ENCODE assay signal across 18 cellular contexts in the genomic region with DNA sequence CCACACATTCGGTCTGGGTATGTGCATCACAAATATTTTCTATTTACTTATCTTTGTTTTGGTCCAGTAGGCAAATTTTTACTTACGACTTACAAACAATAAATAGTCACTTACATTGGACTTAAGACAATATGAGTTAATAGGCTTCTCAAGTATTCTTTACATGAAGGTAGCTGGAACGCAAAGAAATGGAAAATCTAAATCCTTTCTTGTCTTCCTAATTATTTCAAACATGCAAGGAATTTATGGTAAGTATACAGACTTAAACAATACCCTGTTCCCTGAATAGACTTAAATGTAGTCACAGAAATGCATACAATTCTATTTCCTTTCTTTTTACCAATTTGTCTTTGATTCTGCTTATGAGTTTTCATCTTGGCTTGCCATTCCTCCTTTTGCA.
A peak's percentile ranks its signal among the peaks of the same experiment; 100 is the strongest.
DNase-seq lines count a peak whose midpoint lies in the region; ATAC-seq, FAIRE-seq and TF ChIP-seq lines count a peak whose summit lies in the region.
"Had no signal": no experiment of that assay in that cellular context is flagged by ENCODE, and none has a peak within 500 bp of the region (broad histone marks: within the 10 kb centered on the region; RNA-seq: fewer than 3 reads in every experiment).

No MANE protein-coding gene starts in this region.

- no peak for TF ChIP-seq EP300 in H1 (IDR thresholded peaks at IDR 0.05; ENCODE audit: borderline replicate concordance in 1 of 2, low read depth in 2 of 2, low read length in 2 of 2)

- no peak overlapping the region for H3K4me3 Mint-ChIP-seq in neural progenitor cell
- H3K4me3 Mint-ChIP-seq: CD14-positive monocyte; CD4-positive, alpha-beta memory T cell had no signal

- no peaks in the 10 kb centered on the region for H3K79me2 ChIP-seq in H1 (ENCODE audit: control insufficient read depth in 1 of 2, insufficient read depth in 2 of 2, low read length in 2 of 2)
- H3K79me2 ChIP-seq in neural progenitor cell (ENCODE audit: low read depth), result no peaks in the 10 kb centered on the region

- peak overlapping the region; percentile 58; the same call in 1 of the 2 replicates for H2BK5ac ChIP-seq in H1 (ENCODE audit: low read depth, low read length)

- POLR2A ChIA-PET in H1 (lab: Charles Lee; ENCODE audit: partially characterized antibody), result no interaction called here

- peak; percentile 38 for FAIRE-seq in D721Med (lab: Jason Lieb, UNC)
- no peak for FAIRE-seq in H1 (lab: Jason Lieb, UNC)
- FAIRE-seq: A549, GM12878 had no signal

- H3K9ac ChIP-seq in HUES6 (ENCODE audit: low read length) (no peak overlapping the region), H1 (replicated peaks in 1 of 4; ENCODE audit: extremely low read depth in 1 of 4, low read depth in 3 of 4, low read length in 3 of 4) (no peak overlapping the region), neural progenitor cell (no peak overlapping the region)
- H3K9ac ChIP-seq: BLaER1 had no signal

- H2AK5ac ChIP-seq in H1 (ENCODE audit: low read depth, low read length), result no peak overlapping the region

- H3K36me3 ChIP-seq in HUES6 (ENCODE audit: control insufficient read depth, insufficient read depth, low read length), result no peaks in the 10 kb centered on the region
- H3K36me3 ChIP-seq in H1 (ENCODE audit: control insufficient read depth in 2 of 4, insufficient read depth in 4 of 4, low read length in 3 of 4), result no peaks in the 10 kb centered on the region
- no peaks in the 10 kb centered on the region for H3K36me3 ChIP-seq in neural progenitor cell
- H3K36me3 ChIP-seq: BLaER1 had no signal

- no peak overlapping the region for H3K4me2 ChIP-seq in H1 (ENCODE audit: insufficient read depth in 1 of 2, low read depth in 2 of 2, low read length in 2 of 2)
- H3K4me2 ChIP-seq in neural progenitor cell, result peak overlapping the region; percentile 29
- H3K4me2 ChIP-seq: A549, BLaER1 had no signal

- CTCF ChIA-PET in H1 (lab: Charles Lee; ENCODE audit: partially characterized antibody), result no interaction called here

- H3K4me1 Mint-ChIP-seq in neural progenitor cell, result peaks cover 58% of the 10 kb centered on the region
- H3K4me1 Mint-ChIP-seq: CD14-positive monocyte; CD4-positive, alpha-beta memory T cell had no signal

- H3K23ac ChIP-seq in H1 (ENCODE audit: insufficient read length), result no peak overlapping the region

- H3K27ac Mint-ChIP-seq in neural progenitor cell, result no peak overlapping the region
- H3K27ac Mint-ChIP-seq: CD14-positive monocyte; CD4-positive, alpha-beta memory T cell had no signal

- H3K23me2 ChIP-seq in H1 (ENCODE audit: low read depth, low read length), result no peaks in the 10 kb centered on the region

- H4K8ac ChIP-seq in H1 (ENCODE audit: extremely low read depth, insufficient read depth, low read length), result no peak overlapping the region

- WGBS in H1 (ENCODE audit: extremely low coverage in 1 of 2, insufficient coverage in 1 of 2, insufficient read length in 1 of 2, insufficient replicate concordance in 2 of 2, low coverage in 1 of 2, low lambda C conversion rate in 2 of 2, missing lambda C conversion rate in 1 of 2), 2 experiments, result 33% methylated on average over 3 of the region's 3 CpGs; no CpG with 5 or more reads in 1 of the 2 experiments

- H3K4me1 ChIP-seq in HUES6 (ENCODE audit: control insufficient read depth, insufficient read depth, low read length) (peaks cover 36% of the 10 kb centered on the region), H1 (replicated peaks in 1 of 4; ENCODE audit: control insufficient read depth in 3 of 4, insufficient read depth in 4 of 4, low read length in 3 of 4) (peaks cover 0 to 22% (median 9%) of the 10 kb centered on the region in 4 experiments; a peak in 3 of 7 replicates), neural progenitor cell (peaks cover 65% of the 10 kb centered on the region)
- H3K4me1 ChIP-seq: A549, BLaER1 had no signal

- no peak overlapping the region for H3K14ac ChIP-seq in H1 (ENCODE audit: insufficient read length)

- no peak overlapping the region for H2BK20ac ChIP-seq in H1 (ENCODE audit: low read length)

- H3K9me3 Mint-ChIP-seq in neural progenitor cell, result no peaks in the 10 kb centered on the region
- H3K9me3 Mint-ChIP-seq: CD14-positive monocyte had no signal

- H3K4ac ChIP-seq in H1 (replicated peaks; ENCODE audit: insufficient read length, low read depth, low read length), result no peak overlapping the region

- H2BK120ac ChIP-seq in H1 (replicated peaks; ENCODE audit: low read depth, low read length), result no peak overlapping the region

- no peak for ATAC-seq in HG02840 (IDR thresholded peaks at IDR 0.05; ENCODE audit: low FRiP score, unreplicated experiment)
- ATAC-seq: A549, GM12878 had no signal

- H2AFZ ChIP-seq in H1 (ENCODE audit: low read length) (no peak overlapping the region), neural progenitor cell (replicated peaks) (no peak overlapping the region)

- H3K27me3 Mint-ChIP-seq in neural progenitor cell (ENCODE audit: insufficient read depth, low read depth), result no peaks in the 10 kb centered on the region
- H3K27me3 Mint-ChIP-seq: CD4-positive, alpha-beta memory T cell had no signal

- peak overlapping the region; percentile 49; the same call in 1 of the 2 replicates for H3K27ac ChIP-seq in HUES6 (ENCODE audit: low read depth, low read length)
- H3K27ac ChIP-seq in H1 (ENCODE audit: low read depth, low read length), result no peak overlapping the region
- H3K27ac ChIP-seq in neural progenitor cell, result peak overlapping the region; percentile 13
- H3K27ac ChIP-seq: 22Rv1, A549, BLaER1 had no signal

- no peak overlapping the region for H3K56ac ChIP-seq in H1 (replicated peaks; ENCODE audit: insufficient read length, low read depth, low read length)

- no peak overlapping the region for H2BK15ac ChIP-seq in H1 (ENCODE audit: low read length)

- H4K20me1 ChIP-seq in H1 (replicated peaks in 1 of 2; ENCODE audit: control insufficient read depth in 1 of 2, insufficient read depth in 2 of 2, low read length in 2 of 2), result no peaks in the 10 kb centered on the region
- no peaks in the 10 kb centered on the region for H4K20me1 ChIP-seq in neural progenitor cell (ENCODE audit: low read depth)
- H4K20me1 ChIP-seq: BLaER1 had no signal

- H3K4me3 ChIP-seq in HUES6 (ENCODE audit: low read depth, low read length) (no peak overlapping the region), H1 (ENCODE audit: extremely low read depth in 1 of 4, insufficient read depth in 2 of 4, low read depth in 3 of 4, low read length in 4 of 4) (no peak overlapping the region), neural progenitor cell (no peak overlapping the region)
- H3K4me3 ChIP-seq: A549, BLaER1, GM12878 had no signal

- TF ChIP-seq RAD21 in H1 (IDR thresholded peaks at IDR 0.05 in 1 of 2, conservative IDR thresholded peaks at IDR 0.05 in 1 of 2; ENCODE audit: low read depth in 2 of 2, low read length in 2 of 2), result no peak

- TF ChIP-seq CTCF in D721Med (IDR thresholded peaks at IDR 0.05; ENCODE audit: insufficient read depth, missing control alignments), result no peak
- no peak for TF ChIP-seq CTCF in H1 (IDR thresholded peaks at IDR 0.05; ENCODE audit: control extremely low read depth in 1 of 3, insufficient read depth in 1 of 3, low read depth in 1 of 3, low read length in 3 of 3)
- TF ChIP-seq CTCF in neural progenitor cell (IDR thresholded peaks at IDR 0.05), result no peak

- no peaks in the 10 kb centered on the region for H3K27me3 ChIP-seq in HUES6 (ENCODE audit: control insufficient read depth, insufficient read depth, low read length)
- H3K27me3 ChIP-seq in H1 (replicated peaks in 1 of 4; ENCODE audit: control insufficient read depth in 3 of 4, extremely low read depth in 1 of 4, insufficient read depth in 3 of 4, low read length in 3 of 4), result no peaks in the 10 kb centered on the region
- no peaks in the 10 kb centered on the region for H3K27me3 ChIP-seq in neural progenitor cell
- H3K27me3 ChIP-seq: BLaER1 had no signal

- no peak overlapping the region for H4K91ac ChIP-seq in H1 (replicated peaks; ENCODE audit: insufficient read length, low read length)

- H4K5ac ChIP-seq in H1 (ENCODE audit: insufficient read length, low read depth, low read length), result peak overlapping the region; percentile 49

- H3K9me3 ChIP-seq in HUES6 (ENCODE audit: control insufficient read depth, insufficient read depth, low read depth, low read length) (no peaks in the 10 kb centered on the region), H1 (ENCODE audit: insufficient read depth in 2 of 2, low read depth in 1 of 2, low read length in 1 of 2) (no peaks in the 10 kb centered on the region), neural progenitor cell (ENCODE audit: low read depth) (no peaks in the 10 kb centered on the region)
- H3K9me3 ChIP-seq: A549, BLaER1 had no signal

- H2BK12ac ChIP-seq in H1 (ENCODE audit: low read depth, low read length), result no peak overlapping the region; the same call in 1 of the 2 replicates

- TF ChIP-seq POLR2A in H1 (IDR thresholded peaks at IDR 0.05; ENCODE audit: control extremely low read depth in 1 of 2, low read depth in 2 of 2, low read length in 2 of 2), result no peak

- no peaks in the 10 kb centered on the region for H3K36me3 Mint-ChIP-seq in neural progenitor cell

- DNase-seq in D721Med (ENCODE audit: insufficient read length, low spot score) (no peak), H1 (ENCODE audit: low read depth in 1 of 2, low spot score in 2 of 2) (no peak), neural progenitor cell (ENCODE audit: low spot score) (no peak), DMS79 treated with DMSO at 0.1 percent for 48 hours (lab: John Stamatoyannopoulos, UW) (no peak), NCI-H345 treated with DMSO at 0.1 percent for 48 hours (lab: John Stamatoyannopoulos, UW; ENCODE audit: unreplicated experiment) (no peak)
- DNase-seq: CD4-positive, alpha-beta memory T cell; DND-41; EL; HCEC 1CT; IMR-90; KBM-7 had no signal

- H3K79me1 ChIP-seq in H1 (ENCODE audit: low read depth, low read length), result no peaks in the 10 kb centered on the region

- no peak overlapping the region for H3K18ac ChIP-seq in H1 (ENCODE audit: extremely low read depth, low read length)

- H3F3A ChIP-seq in neural progenitor cell (ENCODE audit: low read depth), result peaks cover 35% of the 10 kb centered on the region

TF ChIP-seq in H1, 55 proteins besides CTCF, POLR2A, EP300 and RAD21:
- TF ChIP-seq TCF12 (IDR thresholded peaks at IDR 0.05; ENCODE audit: low read depth, low read length) (no peak), KDM1A (IDR thresholded peaks at IDR 0.05; ENCODE audit: borderline replicate concordance, low read length) (no peak), TBP (IDR thresholded peaks at IDR 0.05; ENCODE audit: low read depth, low read length) (no peak), EGR1 (IDR thresholded peaks at IDR 0.05; ENCODE audit: borderline replicate concordance, low read depth, low read length) (no peak), TEAD4 (IDR thresholded peaks at IDR 0.05; ENCODE audit: low read depth, low read length) (peak; percentile 81), ZNF274 (IDR thresholded peaks at IDR 0.05; ENCODE audit: borderline replicate concordance, extremely low read depth, low read length) (no peak), GABPA (IDR thresholded peaks at IDR 0.05; ENCODE audit: borderline replicate concordance, insufficient read depth, low read length) (no peak), NRF1 (IDR thresholded peaks at IDR 0.05; ENCODE audit: low read depth, low read length) (no peak)
